ENCODE assay signal across 8 cellular contexts in the genomic region with DNA sequence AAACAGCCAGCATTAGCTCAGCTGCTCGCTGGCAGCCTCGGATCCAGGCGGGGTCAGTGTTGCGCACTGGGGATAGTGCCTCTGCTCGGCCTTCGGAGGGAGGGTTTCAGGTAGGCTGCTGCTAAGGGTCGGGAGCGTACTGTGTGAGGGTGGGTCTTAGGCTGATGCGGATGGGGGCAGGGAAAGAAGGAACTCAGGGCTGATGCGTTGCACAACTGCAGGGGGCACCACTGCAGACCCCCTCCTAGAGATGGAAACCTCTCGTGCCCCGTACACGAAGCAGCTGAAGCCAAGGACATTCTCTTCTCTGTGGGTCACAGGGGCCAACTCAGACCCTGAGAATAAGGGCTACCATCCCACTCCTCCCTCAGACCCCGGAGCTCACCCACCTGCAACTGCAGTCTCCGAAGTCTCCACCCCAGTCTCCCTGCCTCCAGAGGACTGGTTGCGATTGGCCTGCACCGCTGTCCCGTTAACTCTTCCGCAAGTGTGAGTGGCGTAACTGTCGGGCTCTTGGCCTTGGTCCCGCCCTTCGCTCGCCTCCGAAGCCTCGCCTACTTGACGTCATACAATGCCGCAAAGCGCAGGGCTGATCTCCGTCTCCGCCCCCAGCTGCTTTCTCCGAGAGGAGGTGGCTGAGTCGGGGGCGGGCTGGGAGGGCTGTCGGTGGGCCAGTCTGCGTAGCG. TPM values are rescaled to one million over a fixed set of nuclear protein-coding genes. Genes with fewer than 3 reads are reported as not detected.
DNase-seq lines count a peak whose midpoint lies in the region; ATAC-seq and TF ChIP-seq lines count a peak whose summit lies in the region.

A gene with protein sequence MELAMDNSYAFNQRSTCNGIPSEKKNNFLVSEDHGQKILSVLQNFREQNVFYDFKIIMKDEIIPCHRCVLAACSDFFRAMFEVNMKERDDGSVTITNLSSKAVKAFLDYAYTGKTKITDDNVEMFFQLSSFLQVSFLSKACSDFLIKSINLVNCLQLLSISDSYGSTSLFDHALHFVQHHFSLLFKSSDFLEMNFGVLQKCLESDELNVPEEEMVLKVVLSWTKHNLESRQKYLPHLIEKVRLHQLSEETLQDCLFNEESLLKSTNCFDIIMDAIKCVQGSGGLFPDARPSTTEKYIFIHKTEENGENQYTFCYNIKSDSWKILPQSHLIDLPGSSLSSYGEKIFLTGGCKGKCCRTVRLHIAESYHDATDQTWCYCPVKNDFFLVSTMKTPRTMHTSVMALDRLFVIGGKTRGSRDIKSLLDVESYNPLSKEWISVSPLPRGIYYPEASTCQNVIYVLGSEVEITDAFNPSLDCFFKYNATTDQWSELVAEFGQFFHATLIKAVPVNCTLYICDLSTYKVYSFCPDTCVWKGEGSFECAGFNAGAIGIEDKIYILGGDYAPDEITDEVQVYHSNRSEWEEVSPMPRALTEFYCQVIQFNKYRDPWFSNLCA (minus strand): TSS at position 425 of the 686 bp plus-strand sequence. CDS start 18,250 bp downstream, outside the sequence.

- CTCF ChIA-PET in PC-3 (lab: Charles Lee): interaction anchor here (0.6 to 0.9 kb wide), 2 partner anchors 104 to 214 kb away, joined by 3 to 6 read pairs; no protein-coding TSS in a partner anchor

- DNase-seq in DMS53 treated with DMSO at 0.1 percent for 48 hours (lab: John Stamatoyannopoulos, UW; ENCODE audit: unreplicated experiment) (peak; percentile 97), KBM-7 (peak; percentile 98), PC-3 (peak; percentile 100), erythroblast (lab: John Stamatoyannopoulos, UW) (peak; percentile 99), mucosa of gallbladder (ENCODE audit: low spot score) (peak; percentile 99)
- peak; percentile 97 for DNase-seq in activated T-cell treated with anti-CD3 and anti-CD28 coated beads, Interleukin-2, amount 50 U/mL, for 24 hours
- DNase-seq in stimulated activated CD8-positive, alpha-beta memory T cell treated with anti-CD3 and anti-CD28 coated beads, Interleukin-4, amount 100 ng/mL, for 24 hours (ENCODE audit: low read depth): peak; percentile 98

- H3K4me3 Mint-ChIP-seq in activated T-cell treated with anti-CD3 and anti-CD28 coated beads, Interleukin-2, amount 50 U/mL, for 24 hours: peak within 1 kb of the TSS; percentile 97

- no peaks in the 10 kb centered on the region for H3K9me3 Mint-ChIP-seq in activated T-cell treated with anti-CD3 and anti-CD28 coated beads, Interleukin-2, amount 50 U/mL, for 24 hours

- peak; percentile 88 for TF ChIP-seq POLR2A in erythroblast (IDR thresholded peaks at IDR 0.05; ENCODE audit: low read length)

- peaks cover 43% of the 10 kb centered on the region for H3K79me2 ChIP-seq in PC-3 (ENCODE audit: low read length)

- peaks cover 46% of the 10 kb centered on the region for H3K36me3 Mint-ChIP-seq in activated T-cell treated with anti-CD3 and anti-CD28 coated beads, Interleukin-2, amount 50 U/mL, for 24 hours (ENCODE audit: low read depth)

- H3K4me1 ChIP-seq in PC-3 (ENCODE audit: insufficient read depth, low read length): peaks cover 20% of the 10 kb centered on the region

- H3K36me3 ChIP-seq in PC-3 (ENCODE audit: low read depth, low read length): peaks cover 20% of the 10 kb centered on the region

- H3K27ac ChIP-seq in PC-3 (ENCODE audit: low read length): peak within 1 kb of the TSS; percentile 65

- intact Hi-C loops in PC-3 (cut with micrococcal nuclease): loop anchor here (1.0 to 5.0 kb wide), 4 partner anchors 55 to 205 kb away; partner anchors contain the start of gene MSANTD4

- H2AFZ ChIP-seq in PC-3 (ENCODE audit: low read length): peak within 1 kb of the TSS; percentile 96

- H3K27me3 Mint-ChIP-seq in activated T-cell treated with anti-CD3 and anti-CD28 coated beads, Interleukin-2, amount 50 U/mL, for 24 hours: no peaks in the 10 kb centered on the region

- no peaks in the 10 kb centered on the region for H3K9me3 ChIP-seq in PC-3 (ENCODE audit: low read length)

- peaks cover 7% of the 10 kb centered on the region; the same call in 1 of the 2 replicates for H4K20me1 ChIP-seq in PC-3 (ENCODE audit: low read length)

- ATAC-seq in GM21723 (IDR thresholded peaks at IDR 0.05; ENCODE audit: unreplicated experiment) (peak; percentile 95), PC-3 (peak; percentile 93)

- peak; percentile 74 for TF ChIP-seq CTCF in PC-3 (conservative IDR thresholded peaks at IDR 0.05; ENCODE audit: low read depth, low read length)

- peaks cover 49% of the 10 kb centered on the region for H3K4me1 Mint-ChIP-seq in activated T-cell treated with anti-CD3 and anti-CD28 coated beads, Interleukin-2, amount 50 U/mL, for 24 hours (ENCODE audit: low read depth)

- peak within 1 kb of the TSS; percentile 90 for H3K4me2 ChIP-seq in PC-3 (ENCODE audit: low read length)

- no peaks in the 10 kb centered on the region for H3K9me2 ChIP-seq in PC-3 (replicated peaks; ENCODE audit: low read length)

- in situ Hi-C loops in KBM-7 (cut with MboI; ENCODE audit: low pct_unique_long_range_greater_than_20kb, low sequenced_read_pairs): no loop called here

- no peaks in the 10 kb centered on the region for H3F3A ChIP-seq in PC-3 (ENCODE audit: low read length, unreplicated experiment)

- BruUV-seq in PC-3 (replicated peaks; lab: Mats Ljungman, UMichigan): TSS peak; percentile 63

- peak within 1 kb of the TSS; percentile 97 for H3K9ac ChIP-seq in PC-3 (ENCODE audit: low read length)

- peak within 1 kb of the TSS; percentile 99 for H3K27ac Mint-ChIP-seq in activated T-cell treated with anti-CD3 and anti-CD28 coated beads, Interleukin-2, amount 50 U/mL, for 24 hours

- no peaks in the 10 kb centered on the region for H3K27me3 ChIP-seq in PC-3 (ENCODE audit: low read length)

- POLR2A ChIA-PET in PC-3 (lab: Charles Lee; ENCODE audit: unreplicated experiment): interaction anchor here (0.5 to 0.6 kb wide), 11 partner anchors 10 to 1763 kb away, joined by 3 to 9 read pairs (median 5); no protein-coding TSS in a partner anchor

- H3K4me3 ChIP-seq in PC-3 (ENCODE audit: low read length): peak within 1 kb of the TSS; percentile 91

RNA-seq across cellular contexts. Expression of the gene that starts here (rescaled TPM):
- total RNA-seq in PC-3 (2014; rRNA removed) (2.0 and 3.9 TPM in 2 replicates), mucosa of gallbladder (10.8 TPM)

Comparison
In these comparisons a context has a peak if more than half of its experiments do, and no peak if none do; other contexts are left out.
1. Peak in every context shown above with its lines: DNase-seq, ATAC-seq, H3K4me3 ChIP-seq and H3K27ac ChIP-seq.